8 cellular contexts compared by ENCODE assay signal in the genomic region with DNA sequence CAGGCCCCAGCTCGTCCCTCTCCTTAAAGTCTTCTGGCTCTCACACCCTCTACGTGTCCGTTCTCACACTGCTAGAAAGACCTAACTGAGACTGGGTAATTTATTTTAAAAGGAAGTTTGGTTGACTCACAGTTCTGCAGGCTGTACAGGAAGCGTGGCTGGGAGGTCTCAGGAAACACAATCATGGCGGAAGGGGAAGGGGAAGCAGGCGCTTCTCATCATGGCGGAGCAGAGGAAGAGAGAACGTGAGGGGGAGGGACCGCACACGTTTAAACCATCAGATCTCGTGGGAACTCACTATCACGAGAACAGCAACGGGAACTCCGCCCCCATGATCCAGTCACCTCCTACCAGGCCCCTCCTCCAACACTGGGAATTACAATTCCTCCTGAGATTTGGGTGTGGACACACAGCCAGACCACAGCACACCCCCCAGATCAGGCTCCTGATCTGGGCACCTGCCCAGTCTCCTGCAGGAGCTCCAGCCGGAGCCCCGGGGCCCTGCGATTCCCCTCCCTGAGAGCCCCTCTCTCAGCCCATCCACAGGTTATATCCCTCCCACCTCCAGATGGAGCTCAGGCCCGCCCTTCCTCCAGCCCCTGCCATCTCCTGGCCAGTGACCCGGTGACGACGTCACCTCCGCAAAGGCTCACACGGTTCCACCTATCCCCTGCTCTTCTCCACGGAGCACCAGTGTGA.
DNase-seq lines count a peak whose midpoint lies in the region; ATAC-seq and TF ChIP-seq lines count a peak whose summit lies in the region.

No MANE protein-coding gene starts in this region.

- H3K27ac Mint-ChIP-seq in activated CD4-positive, alpha-beta memory T cell treated with anti-CD3 and anti-CD28 coated beads, Interleukin-2, amount 10 ng/mL, durations not matched to agents 7 days and 5 days, result peak overlapping the region; percentile 61

- peaks cover 32% of the 10 kb centered on the region for H3K4me1 Mint-ChIP-seq in activated CD4-positive, alpha-beta memory T cell treated with anti-CD3 and anti-CD28 coated beads, Interleukin-2, amount 10 ng/mL, durations not matched to agents 7 days and 5 days

- TF ChIP-seq CTCF in LNCaP clone FGC (IDR thresholded peaks at IDR 0.05; ENCODE audit: control insufficient read depth, extremely low read depth, insufficient read depth), result no peak

- CTCF ChIA-PET in activated CD4-positive, alpha-beta memory T cell treated with anti-CD3 and anti-CD28 coated beads, Interleukin-2, amount 10 ng/mL, durations not matched to agents 7 days and 5 days (lab: Charles Lee), result interaction anchor here (0.7 to 1.6 kb wide), 4 partner anchors 8 to 67 kb away, joined by 3 to 4 read pairs (median 4); no protein-coding TSS in a partner anchor

- DNase-seq in LNCaP clone FGC (ENCODE audit: low read depth), result no peak
- peak; percentile 80 for DNase-seq in activated CD4-positive, alpha-beta memory T cell treated with anti-CD3 and anti-CD28 coated beads, Interleukin-2, amount 10 ng/mL, durations not matched to agents 7 days and 5 days
- peak; percentile 89 for DNase-seq in glomerular endothelial cell (ENCODE audit: extremely low read depth, low read depth, low spot score)
- DNase-seq in stimulated activated CD4-positive, alpha-beta T cell treated with anti-CD3 and anti-CD28 coated beads, Interleukin-2, amount 100 ng/mL, for 4 hours (ENCODE audit: low read depth), result peak; percentile 68
- no peak for DNase-seq in SK-N-DZ (ENCODE audit: low spot score)
- DNase-seq in NCI-H1694 treated with DMSO at 0.1 percent for 48 hours (lab: John Stamatoyannopoulos, UW), result no peak

- H3K4me3 ChIP-seq in LNCaP clone FGC (ENCODE audit: low read depth, low read length), result peak overlapping the region; percentile 23; the same call in 1 of the 2 replicates

- peak overlapping the region; percentile 89 for H3K4me3 Mint-ChIP-seq in activated CD4-positive, alpha-beta memory T cell treated with anti-CD3 and anti-CD28 coated beads, Interleukin-2, amount 10 ng/mL, durations not matched to agents 7 days and 5 days

- peaks cover 16% of the 10 kb centered on the region for H3K36me3 Mint-ChIP-seq in activated CD4-positive, alpha-beta memory T cell treated with anti-CD3 and anti-CD28 coated beads, Interleukin-2, amount 10 ng/mL, durations not matched to agents 7 days and 5 days (ENCODE audit: low read depth)

- POLR2A ChIA-PET in activated CD4-positive, alpha-beta memory T cell treated with anti-CD3 and anti-CD28 coated beads, Interleukin-2, amount 10 ng/mL, durations not matched to agents 7 days and 5 days (lab: Charles Lee), result interaction anchor here (1.3 kb wide), 1 partner anchor 14 kb away, joined by 3 read pairs; no protein-coding TSS in a partner anchor

- peak; percentile 47 for ATAC-seq in GM19023 (IDR thresholded peaks at IDR 0.05; ENCODE audit: unreplicated experiment)
- no peak for ATAC-seq in HG03571 (IDR thresholded peaks at IDR 0.05; ENCODE audit: unreplicated experiment)

- H3K9me3 Mint-ChIP-seq in activated CD4-positive, alpha-beta memory T cell treated with anti-CD3 and anti-CD28 coated beads, Interleukin-2, amount 10 ng/mL, durations not matched to agents 7 days and 5 days, result no peaks in the 10 kb centered on the region

- no peaks in the 10 kb centered on the region for H3K27me3 Mint-ChIP-seq in activated CD4-positive, alpha-beta memory T cell treated with anti-CD3 and anti-CD28 coated beads, Interleukin-2, amount 10 ng/mL, durations not matched to agents 7 days and 5 days

Comparison
In these comparisons a context has a peak if more than half of its experiments do, and no peak if none do; other contexts are left out.
1. DNase-seq: peak in activated CD4-positive, alpha-beta memory T cell treated with anti-CD3 and anti-CD28 coated beads, Interleukin-2, amount 10 ng/mL, durations not matched to agents 7 days and 5 days (single experiment), glomerular endothelial cell (single experiment) and stimulated activated CD4-positive, alpha-beta T cell treated with anti-CD3 and anti-CD28 coated beads, Interleukin-2, amount 100 ng/mL, for 4 hours (single experiment); none in LNCaP clone FGC (single experiment), SK-N-DZ (single experiment) and NCI-H1694 treated with DMSO at 0.1 percent for 48 hours (single experiment).